1 cellular context compared by ENCODE assay signal in genomic region chr17:144936-145670, GRCh38.
TF ChIP-seq lines count a peak whose summit lies in the region.

No MANE protein-coding gene starts in this region.

TF ChIP-seq in H1, 55 proteins besides CTCF, POLR2A, EP300 and RAD21:
- TF ChIP-seq ATF2 (IDR thresholded peaks at IDR 0.05; ENCODE audit: low read length) (no peak), POU5F1 (IDR thresholded peaks at IDR 0.05; ENCODE audit: low read depth, low read length) (no peak), FOSL1 (IDR thresholded peaks at IDR 0.05; ENCODE audit: insufficient read depth, low read depth, low read length) (no peak), MAX (IDR thresholded peaks at IDR 0.05) (no peak), CHD2 (IDR thresholded peaks at IDR 0.05; ENCODE audit: low read length) (no peak), BCL11A (IDR thresholded peaks at IDR 0.05; ENCODE audit: low read depth in 2 of 2, low read length in 2 of 2) (no peak), PHF8 (conservative IDR thresholded peaks at IDR 0.05; ENCODE audit: low read depth, low read length) (no peak), KDM1A (IDR thresholded peaks at IDR 0.05; ENCODE audit: borderline replicate concordance, low read length) (no peak), SAP30 (IDR thresholded peaks at IDR 0.05; ENCODE audit: insufficient read depth, insufficient replicate concordance, low read length) (no peak), SIX5 (IDR thresholded peaks at IDR 0.05; ENCODE audit: low read depth, low read length) (no peak), NANOG (IDR thresholded peaks at IDR 0.05; ENCODE audit: insufficient read depth, low read depth, low read length, poor library complexity, severe bottlenecking) (no peak), KDM5A (IDR thresholded peaks at IDR 0.05; ENCODE audit: low read length) (no peak), TEAD4 (IDR thresholded peaks at IDR 0.05; ENCODE audit: low read depth, low read length) (no peak)
TF ChIP-seq in H1: peak in this region for 0.
